ENCODE assay signal across 1 cellular context in the genomic region with DNA sequence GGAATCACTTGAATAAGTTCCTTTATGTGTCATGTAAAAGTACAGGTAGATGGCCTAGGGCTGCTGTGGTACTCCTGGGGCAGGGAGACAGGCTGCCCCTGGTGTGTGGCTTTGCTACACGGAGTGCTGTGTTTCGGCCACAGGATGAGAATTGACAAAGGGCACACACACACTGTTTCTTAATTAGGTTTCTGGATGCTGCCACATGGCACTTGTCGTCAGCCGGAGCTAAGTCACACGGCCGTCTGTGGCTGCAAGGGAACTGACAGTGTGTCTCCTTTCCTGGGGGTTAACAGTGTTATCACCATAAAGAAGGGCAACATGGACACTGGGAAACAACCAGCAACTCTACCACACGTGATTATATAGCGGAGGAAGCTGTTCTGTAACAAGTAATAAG.
TF ChIP-seq lines count a peak whose summit lies in the region.

No MANE protein-coding gene starts in this region.

TF ChIP-seq in GM23338, 12 proteins besides CTCF, POLR2A, EP300 and RAD21 (continued from another document):
- TF ChIP-seq, protein P1, sequence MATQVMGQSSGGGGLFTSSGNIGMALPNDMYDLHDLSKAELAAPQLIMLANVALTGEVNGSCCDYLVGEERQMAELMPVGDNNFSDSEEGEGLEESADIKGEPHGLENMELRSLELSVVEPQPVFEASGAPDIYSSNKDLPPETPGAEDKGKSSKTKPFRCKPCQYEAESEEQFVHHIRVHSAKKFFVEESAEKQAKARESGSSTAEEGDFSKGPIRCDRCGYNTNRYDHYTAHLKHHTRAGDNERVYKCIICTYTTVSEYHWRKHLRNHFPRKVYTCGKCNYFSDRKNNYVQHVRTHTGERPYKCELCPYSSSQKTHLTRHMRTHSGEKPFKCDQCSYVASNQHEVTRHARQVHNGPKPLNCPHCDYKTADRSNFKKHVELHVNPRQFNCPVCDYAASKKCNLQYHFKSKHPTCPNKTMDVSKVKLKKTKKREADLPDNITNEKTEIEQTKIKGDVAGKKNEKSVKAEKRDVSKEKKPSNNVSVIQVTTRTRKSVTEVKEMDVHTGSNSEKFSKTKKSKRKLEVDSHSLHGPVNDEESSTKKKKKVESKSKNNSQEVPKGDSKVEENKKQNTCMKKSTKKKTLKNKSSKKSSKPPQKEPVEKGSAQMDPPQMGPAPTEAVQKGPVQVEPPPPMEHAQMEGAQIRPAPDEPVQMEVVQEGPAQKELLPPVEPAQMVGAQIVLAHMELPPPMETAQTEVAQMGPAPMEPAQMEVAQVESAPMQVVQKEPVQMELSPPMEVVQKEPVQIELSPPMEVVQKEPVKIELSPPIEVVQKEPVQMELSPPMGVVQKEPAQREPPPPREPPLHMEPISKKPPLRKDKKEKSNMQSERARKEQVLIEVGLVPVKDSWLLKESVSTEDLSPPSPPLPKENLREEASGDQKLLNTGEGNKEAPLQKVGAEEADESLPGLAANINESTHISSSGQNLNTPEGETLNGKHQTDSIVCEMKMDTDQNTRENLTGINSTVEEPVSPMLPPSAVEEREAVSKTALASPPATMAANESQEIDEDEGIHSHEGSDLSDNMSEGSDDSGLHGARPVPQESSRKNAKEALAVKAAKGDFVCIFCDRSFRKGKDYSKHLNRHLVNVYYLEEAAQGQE (IDR thresholded peaks at IDR 0.05; ENCODE audit: unreplicated experiment) = no peak
- TF ChIP-seq STAT1 (IDR thresholded peaks at IDR 0.05; ENCODE audit: unreplicated experiment) = no peak
